ENCODE assay signal across 8 cellular contexts in the genomic region with DNA sequence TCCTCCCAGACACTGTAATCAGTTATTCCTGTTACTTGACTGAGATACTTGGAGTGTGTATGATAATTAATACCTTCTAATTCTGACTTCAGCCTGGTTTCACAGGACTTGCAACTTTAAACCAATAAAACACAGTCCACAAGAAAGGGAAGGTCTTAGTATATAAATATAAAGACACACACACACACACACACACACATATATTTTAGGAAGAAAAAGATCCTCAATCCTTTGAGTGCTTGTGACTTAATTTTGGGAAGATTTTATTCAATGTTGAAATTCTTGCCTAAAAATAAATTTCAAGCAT. TPM values are rescaled to one million over a fixed set of nuclear protein-coding genes. Genes with fewer than 3 reads are reported as not detected.
DNase-seq lines count a peak whose midpoint lies in the region; ATAC-seq and TF ChIP-seq lines count a peak whose summit lies in the region.

No MANE protein-coding gene starts in this region.

- H3K27me3 ChIP-seq in trophoblast cell (ENCODE audit: insufficient read depth, low read length): no peaks in the 10 kb centered on the region
- no peaks in the 10 kb centered on the region for H3K27me3 ChIP-seq in HAP-1 (ENCODE audit: low read depth)

- peak overlapping the region; percentile 83 for H4K8ac ChIP-seq in trophoblast cell (ENCODE audit: low read depth, low read length)

- H4K20me1 ChIP-seq in OCI-LY7 (ENCODE audit: insufficient read depth, low read length): no peaks in the 10 kb centered on the region

- H3K27me3 Mint-ChIP-seq in endothelial cell (ENCODE audit: unreplicated experiment): peaks cover 12% of the 10 kb centered on the region

- no peaks in the 10 kb centered on the region for H3K36me3 ChIP-seq in ES-I3 (ENCODE audit: insufficient read depth, low read length)
- no peaks in the 10 kb centered on the region for H3K36me3 ChIP-seq in OCI-LY7 (ENCODE audit: insufficient read depth, low read length)
- H3K36me3 ChIP-seq in trophoblast cell (ENCODE audit: control insufficient read depth in 1 of 2, insufficient read depth in 2 of 2, low read length in 2 of 2): no peaks in the 10 kb centered on the region
- H3K36me3 ChIP-seq in HAP-1 (replicated peaks): no peaks in the 10 kb centered on the region

- H3K36me3 Mint-ChIP-seq in endothelial cell (ENCODE audit: low read depth, unreplicated experiment): peaks cover 10% of the 10 kb centered on the region

- H3K4me1 ChIP-seq in ES-I3 (ENCODE audit: insufficient read depth, low read length): no peaks in the 10 kb centered on the region
- peaks cover 36% of the 10 kb centered on the region for H3K4me1 ChIP-seq in OCI-LY7 (ENCODE audit: insufficient read depth, low read length, poor library complexity, severe bottlenecking)
- H3K4me1 ChIP-seq in trophoblast cell (ENCODE audit: control insufficient read depth in 1 of 2, insufficient read depth in 2 of 2, low read length in 2 of 2): peaks cover 3 to 9% of the 10 kb centered on the region in 2 experiments
- peaks cover 5% of the 10 kb centered on the region for H3K4me1 ChIP-seq in HAP-1

- H3K79me2 ChIP-seq in OCI-LY7 (ENCODE audit: insufficient read depth, low read depth, low read length) (peaks cover 34% of the 10 kb centered on the region), trophoblast cell (ENCODE audit: control insufficient read depth, insufficient read depth, low read length, poor library complexity) (peaks cover 16% of the 10 kb centered on the region)

- peak overlapping the region; percentile 78 for H3K4me3 Mint-ChIP-seq in endothelial cell (ENCODE audit: unreplicated experiment)

- intact Hi-C loops in OCI-LY7 (cut with micrococcal nuclease; ENCODE audit: unreplicated experiment): loop anchor here (10.0 kb wide), 1 partner anchor 65 kb away; no protein-coding TSS in a partner anchor

- no peak overlapping the region for H2BK12ac ChIP-seq in trophoblast cell (ENCODE audit: low read length)

- H3K23ac ChIP-seq in trophoblast cell (ENCODE audit: low read length): no peak overlapping the region

- H2BK5ac ChIP-seq in trophoblast cell (ENCODE audit: low read depth, low read length, poor library complexity): no peak overlapping the region

- H4K12ac ChIP-seq in trophoblast cell (ENCODE audit: low read depth, low read length): no peak overlapping the region

- H3K9me3 Mint-ChIP-seq in endothelial cell (ENCODE audit: unreplicated experiment): no peaks in the 10 kb centered on the region

- DNase-seq in OCI-LY7 (ENCODE audit: low spot score) (no peak), endothelial cell (ENCODE audit: low spot score) (no peak), trophoblast cell (peak in 1 of 2 donors; percentile 4), COR-L47 (lab: John Stamatoyannopoulos, UW) (no peak), HAP-1 (ENCODE audit: low spot score in 2 of 2) (no peak), NCI-H69 (lab: John Stamatoyannopoulos, UW) (no peak)

- peak overlapping the region; percentile 86 for H3K4me3 ChIP-seq in OCI-LY7 (ENCODE audit: low read depth, low read length, poor library complexity, severe bottlenecking)
- H3K4me3 ChIP-seq in trophoblast cell (ENCODE audit: low read depth, low read length): no peak overlapping the region
- H3K4me3 ChIP-seq in HAP-1: no peak overlapping the region

- ATAC-seq in HG03045 (IDR thresholded peaks at IDR 0.05; ENCODE audit: unreplicated experiment): no peak

- H3K4ac ChIP-seq in trophoblast cell (ENCODE audit: low read depth, low read length): no peak overlapping the region

- POLR2A ChIA-PET in OCI-LY7 (lab: Charles Lee): interaction anchor here (0.5 kb wide), 1 partner anchor 222 kb away, joined by 3 read pairs; no protein-coding TSS in a partner anchor

- no peak overlapping the region for H3K18ac ChIP-seq in trophoblast cell (ENCODE audit: low read length)

- H3K4me2 ChIP-seq in OCI-LY7 (ENCODE audit: low read length) (peak overlapping the region; percentile 77), trophoblast cell (ENCODE audit: low read length) (peak overlapping the region; percentile 80)

- no peak overlapping the region for H3K14ac ChIP-seq in trophoblast cell (ENCODE audit: low read length)

- peak overlapping the region; percentile 99; the same call in 1 of the 2 replicates for H3K9ac ChIP-seq in ES-I3 (ENCODE audit: low read depth, low read length)
- H3K9ac ChIP-seq in trophoblast cell (ENCODE audit: low read length): no peak overlapping the region

- BruUV-seq in OCI-LY7 (replicated peaks; lab: Mats Ljungman, UMichigan): no TSS peak

- in situ Hi-C loops in HAP-1 (cut with MboI; ENCODE audit: low sequenced_read_pairs): no loop called here

- CTCF ChIA-PET in OCI-LY7 (lab: Charles Lee; ENCODE audit: unreplicated experiment): no interaction called here

- H2BK120ac ChIP-seq in trophoblast cell (ENCODE audit: insufficient read depth, low read length, poor library complexity): peak overlapping the region; percentile 77

- H4K91ac ChIP-seq in trophoblast cell (ENCODE audit: low read depth, low read length): peak overlapping the region; percentile 95

- peaks cover 32% of the 10 kb centered on the region for H3K4me1 Mint-ChIP-seq in endothelial cell (ENCODE audit: unreplicated experiment)

- TF ChIP-seq CTCF in OCI-LY7 (conservative IDR thresholded peaks at IDR 0.05; ENCODE audit: low read length) (no peak), endothelial cell (IDR thresholded peaks at IDR 0.05; ENCODE audit: unreplicated experiment) (no peak)

- no peak overlapping the region for H2AK5ac ChIP-seq in trophoblast cell (ENCODE audit: low read length)

- H3K9me3 ChIP-seq in ES-I3 (ENCODE audit: control insufficient read depth, insufficient read depth, low read length) (no peaks in the 10 kb centered on the region), OCI-LY7 (ENCODE audit: low read length) (no peaks in the 10 kb centered on the region), trophoblast cell (ENCODE audit: insufficient read depth, low read depth, low read length) (no peaks in the 10 kb centered on the region), HAP-1 (no peaks in the 10 kb centered on the region)

- H3K27ac ChIP-seq in OCI-LY7 (ENCODE audit: low read depth, low read length, poor library complexity, severe bottlenecking) (peak overlapping the region; percentile 54), trophoblast cell (ENCODE audit: low read depth, low read length) (peak overlapping the region; percentile 99)

- H2AFZ ChIP-seq in OCI-LY7 (ENCODE audit: low read length): peak overlapping the region; percentile 95
- H2AFZ ChIP-seq in trophoblast cell (ENCODE audit: insufficient read depth, low read length, poor library complexity): no peak overlapping the region

- no peaks in the 10 kb centered on the region for H3K9me2 ChIP-seq in OCI-LY7 (ENCODE audit: insufficient read depth, low read length)

- H3K79me1 ChIP-seq in trophoblast cell (ENCODE audit: low read length): peaks cover 19% of the 10 kb centered on the region

- H3K27ac Mint-ChIP-seq in endothelial cell (ENCODE audit: unreplicated experiment): peak overlapping the region; percentile 96

RNA-seq across cellular contexts. Expression of a gene that starts 0.7 kb away (rescaled TPM):
- total RNA-seq in OCI-LY7 (2014; rRNA removed; shearing (Covaris generic)): 12.9 and 14.7 TPM in 2 replicates
- total RNA-seq in OCI-LY7 (2022) (17.8 and 19.0 TPM in 2 replicates), endothelial cell (ENCODE audit: unreplicated experiment) (13.6 TPM)
- polyA plus RNA-seq in trophoblast cell (2013): 14.6 and 15.9 TPM in 2 replicates
